Comparison of ENCODE assay signal across 9 cellular contexts in genomic region chr3:172808969-172809546, GRCh38. TPM values are rescaled to one million over a fixed set of nuclear protein-coding genes. Genes with fewer than 3 reads are reported as not detected.
DNase-seq lines count a peak whose midpoint lies in the region; TF ChIP-seq lines count a peak whose summit lies in the region.
"Had no signal": no experiment of that assay in that cellular context is flagged by ENCODE, and none has a peak within 500 bp of the region (broad histone marks: within the 10 kb centered on the region; RNA-seq: fewer than 3 reads in every experiment).

No MANE protein-coding gene starts in this region.

- H3K4me3 Mint-ChIP-seq in immature natural killer cell = no peak overlapping the region
- H3K4me3 Mint-ChIP-seq: CD8-positive, alpha-beta memory T cell had no signal

- WGBS in SK-N-SH (ENCODE audit: low lambda C conversion rate) = 71% methylated on average over 4 of the region's 4 CpGs

- CTCF ChIA-PET in SK-N-SH (lab: Yijun Ruan, JAX) = interaction anchor here (0.7 to 1.2 kb wide), 7 partner anchors 8 to 745 kb away, joined by 3 to 6 read pairs (median 4); no protein-coding TSS in a partner anchor

- POLR2A ChIA-PET in SK-N-SH (lab: Yijun Ruan, JAX) = no interaction called here

- no peak overlapping the region for H3K9ac ChIP-seq in SK-N-SH

- H3K9me3 Mint-ChIP-seq in immature natural killer cell = no peaks in the 10 kb centered on the region
- H3K9me3 Mint-ChIP-seq: CD8-positive, alpha-beta memory T cell had no signal

- peak; percentile 62 for TF ChIP-seq RAD21 in SK-N-SH (IDR thresholded peaks at IDR 0.05; ENCODE audit: low read length)

- peaks cover 50 to 68% of the 10 kb centered on the region in 2 experiments for H3K36me3 ChIP-seq in SK-N-SH (replicated peaks in 1 of 2; ENCODE audit: control insufficient read depth in 1 of 2, insufficient read depth in 2 of 2, low read length in 1 of 2)

- no peaks in the 10 kb centered on the region for H3K4me1 Mint-ChIP-seq in immature natural killer cell

- no peaks in the 10 kb centered on the region for H3K27me3 ChIP-seq in SK-N-SH (ENCODE audit: insufficient read depth)

- DNase-seq in NCI-H510A treated with DMSO at 0.1 percent for 48 hours (lab: John Stamatoyannopoulos, UW) = peak; percentile 34
- no peak for DNase-seq in NCI-H510A (lab: John Stamatoyannopoulos, UW)
- peak; percentile 50 for DNase-seq in LoVo (ENCODE audit: low spot score)
- no peak for DNase-seq in SK-N-SH
- peak in 2 of 3 donors; percentile 7 to 15 for DNase-seq in immature natural killer cell
- DNase-seq in effector CD4-positive, alpha-beta T cell = no peak
- no peak for DNase-seq in islet precursor cell
- DNase-seq in ureter (ENCODE audit: low spot score) = no peak

- H3K4me1 ChIP-seq in SK-N-SH (ENCODE audit: control insufficient read depth in 1 of 2, insufficient read depth in 2 of 2, low read depth in 1 of 2, low read length in 1 of 2) = peaks cover 0 to 3% of the 10 kb centered on the region in 2 experiments; a peak in 2 of 4 replicates

- H3K4me2 ChIP-seq in SK-N-SH = no peak overlapping the region

- H3K79me2 ChIP-seq in SK-N-SH (ENCODE audit: insufficient read depth) = 0 out of 2 replicates have a peak, but pooled peaks cover 8% of the 10 kb centered on the region

- H3K36me3 Mint-ChIP-seq in immature natural killer cell = peaks cover 0 to 9% (median 7%) of the 10 kb centered on the region in 3 donors

- no peak for TF ChIP-seq EP300 in SK-N-SH (IDR thresholded peaks at IDR 0.05; ENCODE audit: borderline replicate concordance in 1 of 2, low read depth in 1 of 2, low read length in 1 of 2)

- H3K9me3 ChIP-seq in SK-N-SH = 0 out of 2 replicates have a peak, but pooled peaks cover 4% of the 10 kb centered on the region

- H3K27ac Mint-ChIP-seq in immature natural killer cell = no peak overlapping the region
- H3K27ac Mint-ChIP-seq: CD8-positive, alpha-beta memory T cell had no signal

- no peaks in the 10 kb centered on the region for H3K9me2 ChIP-seq in SK-N-SH

- H4K20me1 ChIP-seq in SK-N-SH (ENCODE audit: insufficient read depth) = no peaks in the 10 kb centered on the region

- H3F3A ChIP-seq in SK-N-SH (replicated peaks; ENCODE audit: insufficient read depth) = peaks cover 31% of the 10 kb centered on the region

- peak; percentile 65 for TF ChIP-seq CTCF in SK-N-SH (IDR thresholded peaks at IDR 0.05)

- no peak overlapping the region for H3K27ac ChIP-seq in SK-N-SH (ENCODE audit: low read depth in 2 of 2, low read length in 1 of 2)

- no peak overlapping the region for H3K4me3 ChIP-seq in SK-N-SH (ENCODE audit: low read depth in 2 of 2, low read length in 1 of 2)

- no peak overlapping the region for H2AFZ ChIP-seq in SK-N-SH (ENCODE audit: low read depth)

- no peaks in the 10 kb centered on the region for H3K27me3 Mint-ChIP-seq in immature natural killer cell (ENCODE audit: low read depth in 3 of 3)
- H3K27me3 Mint-ChIP-seq: CD8-positive, alpha-beta memory T cell had no signal

TF ChIP-seq in SK-N-SH, 30 proteins besides CTCF, POLR2A, EP300 and RAD21:
- TF ChIP-seq SIN3A (IDR thresholded peaks at IDR 0.05; ENCODE audit: borderline replicate concordance, low read depth, low read length) (no peak), FOSL2 (IDR thresholded peaks at IDR 0.05; ENCODE audit: borderline replicate concordance, low read depth) (no peak), MEF2A (IDR thresholded peaks at IDR 0.05; ENCODE audit: borderline replicate concordance, low read depth) (no peak), RCOR1 (IDR thresholded peaks at IDR 0.05; ENCODE audit: low read length) (no peak)
TF ChIP-seq in SK-N-SH: peak in this region for 0.

RNA-seq across cellular contexts. Expression of gene ECT2, which starts 58.5 kb away (rescaled TPM):
- polyA plus RNA-seq in SK-N-SH (2012; rRNA removed) (8.6 and 12.0 TPM in 2 replicates), immature natural killer cell (1 to 10 TPM; 2.7 to 4.8 (median 2.8) TPM)
- polyA plus RNA-seq in SK-N-SH (2012; cell fraction: cytosol; rRNA removed) = 15.2 and 16.4 TPM in 2 replicates
- polyA plus RNA-seq in SK-N-SH (2012; cell fraction: nucleus; rRNA removed) = 6.3 and 12.8 TPM in 2 replicates
- total RNA-seq in ureter = 9.0 TPM

Comparison
In these comparisons a context has a peak if more than half of its experiments do, and no peak if none do; other contexts are left out.
1. DNase-seq: peak in NCI-H510A treated with DMSO at 0.1 percent for 48 hours (single experiment), LoVo (single experiment) and immature natural killer cell (2 of 3); none in NCI-H510A (single experiment), SK-N-SH (single experiment), effector CD4-positive, alpha-beta T cell (single experiment), islet precursor cell (single experiment) and ureter (single experiment).